ENCODE assay signal across 26 cellular contexts in genomic region chr11:124584681-124585372, GRCh38. TPM values are rescaled to one million over a fixed set of nuclear protein-coding genes. Genes with fewer than 3 reads are reported as not detected.
"Had no signal": no experiment of that assay in that cellular context is flagged by ENCODE, and none has a peak within 500 bp of the region (broad histone marks: within the 10 kb centered on the region; RNA-seq: fewer than 3 reads in every experiment).

No MANE protein-coding gene starts in this region.

- H3K9me3 Mint-ChIP-seq: activated B cell treated with CpG ODN at 0.5 μM for 24 hours; activated CD4-positive, alpha-beta T cell treated with anti-CD3 and anti-CD28 coated beads, Interleukin-2, amount 10 ng/mL, durations not matched to agents 24 days and 14 days; activated naive CD4-positive, alpha-beta T cell treated with anti-CD3 and anti-CD28 coated beads, Interleukin-2, amount 10 ng/mL, durations not matched to agents 7 days and 5 days; activated naive CD8-positive, alpha-beta T cell treated with anti-CD3 and anti-CD28 coated beads for 36 hours; activated T-cell treated with anti-CD3 and anti-CD28 coated beads, Interleukin-2, amount 50 U/mL, for 72 hours; activated T-helper 2 cell treated with anti-CD3 and anti-CD28 coated beads, Interferon-gamma antibody, Interleukin-2, Interleukin-4, amounts not matched to agents 10 μg/mL and 5 μg/mL and 100 μg/mL, durations not matched to agents 14 hours and 24 hours and 36 hours; T-helper 1 cell treated with Interleukin-12 subunit alpha and Interleukin-12 subunit beta and Interleukin-4 antibody, amounts not matched to agents 30 μg/mL and 1 μg/mL, for 36 hours had no signal

- DNase-seq: activated B cell treated with CpG ODN at 0.5 μM for 24 hours; activated CD4-positive, alpha-beta T cell treated with anti-CD3 and anti-CD28 coated beads for 1 hour; activated CD4-positive, alpha-beta T cell treated with anti-CD3 and anti-CD28 coated beads, Interleukin-2, amount 10 ng/mL, durations not matched to agents 24 days and 14 days; activated CD4-positive, alpha-beta T cell treated with anti-CD3 and anti-CD28 coated beads, Interleukin-2, amount 50 U/mL, for 48 hours; activated gamma-delta T cell treated with Interleukin-2 at 50 U/mL for 16 hours; activated naive CD4-positive, alpha-beta T cell treated with anti-CD3 and anti-CD28 coated beads, Interleukin-2, amount 10 ng/mL, durations not matched to agents 7 days and 5 days; activated naive CD8-positive, alpha-beta T cell treated with anti-CD3 and anti-CD28 coated beads for 36 hours; activated T-cell treated with anti-CD3 and anti-CD28 coated beads for 4 hours; activated T-cell treated with anti-CD3 and anti-CD28 coated beads, Interleukin-2, amount 50 U/mL, for 72 hours; brain microvascular endothelial cell; MM.1S; NCI-H1105; NCI-H1436 treated with DMSO at 0.1 percent for 48 hours; NCI-H187; NCI-H2081; NCI-H446; NCI-H524; PC-3; SHP77 had no signal

- ATAC-seq: activated T-cell treated with anti-CD3 and anti-CD28 coated beads, Interleukin-2, amount 50 U/mL, for 72 hours; PC-3; SK-N-SH treated with all-trans-retinoic acid at 6 μM for 48 hours had no signal

- H3K4me3 ChIP-seq: cardiac muscle cell, SJSA1 had no signal

- H3K27me3 Mint-ChIP-seq: activated naive CD4-positive, alpha-beta T cell treated with anti-CD3 and anti-CD28 coated beads, Interleukin-2, amount 10 ng/mL, durations not matched to agents 7 days and 5 days had no signal

- H3K4me1 ChIP-seq: SJSA1 had no signal

- H3K36me3 Mint-ChIP-seq: activated naive CD4-positive, alpha-beta T cell treated with anti-CD3 and anti-CD28 coated beads, Interleukin-2, amount 10 ng/mL, durations not matched to agents 7 days and 5 days; activated naive CD8-positive, alpha-beta T cell treated with anti-CD3 and anti-CD28 coated beads for 36 hours had no signal

- H3K27ac Mint-ChIP-seq: activated B cell treated with CpG ODN at 0.5 μM for 24 hours; activated CD4-positive, alpha-beta T cell treated with anti-CD3 and anti-CD28 coated beads, Interleukin-2, amount 10 ng/mL, durations not matched to agents 24 days and 14 days; activated naive CD4-positive, alpha-beta T cell treated with anti-CD3 and anti-CD28 coated beads, Interleukin-2, amount 10 ng/mL, durations not matched to agents 7 days and 5 days; activated naive CD8-positive, alpha-beta T cell treated with anti-CD3 and anti-CD28 coated beads for 36 hours; activated T-cell treated with anti-CD3 and anti-CD28 coated beads, Interleukin-2, amount 50 U/mL, for 72 hours; activated T-helper 2 cell treated with anti-CD3 and anti-CD28 coated beads, Interferon-gamma antibody, Interleukin-2, Interleukin-4, amounts not matched to agents 10 μg/mL and 5 μg/mL and 100 μg/mL, durations not matched to agents 14 hours and 24 hours and 36 hours; T-helper 1 cell treated with Interleukin-12 subunit alpha and Interleukin-12 subunit beta and Interleukin-4 antibody, amounts not matched to agents 30 μg/mL and 1 μg/mL, for 36 hours had no signal

- H3K27ac ChIP-seq: brain microvascular endothelial cell, cardiac muscle cell, SJSA1 had no signal

- H3K4me3 Mint-ChIP-seq: activated B cell treated with CpG ODN at 0.5 μM for 24 hours; activated CD4-positive, alpha-beta T cell treated with anti-CD3 and anti-CD28 coated beads, Interleukin-2, amount 10 ng/mL, durations not matched to agents 24 days and 14 days; activated naive CD4-positive, alpha-beta T cell treated with anti-CD3 and anti-CD28 coated beads, Interleukin-2, amount 10 ng/mL, durations not matched to agents 7 days and 5 days; activated naive CD8-positive, alpha-beta T cell treated with anti-CD3 and anti-CD28 coated beads for 36 hours; activated T-cell treated with anti-CD3 and anti-CD28 coated beads, Interleukin-2, amount 50 U/mL, for 72 hours; T-helper 1 cell treated with Interleukin-12 subunit alpha and Interleukin-12 subunit beta and Interleukin-4 antibody, amounts not matched to agents 30 μg/mL and 1 μg/mL, for 36 hours had no signal

- H3K9me3 ChIP-seq: SJSA1 had no signal

- H3K27me3 ChIP-seq: brain microvascular endothelial cell, cardiac muscle cell, SJSA1 had no signal

- H3K36me3 ChIP-seq: brain microvascular endothelial cell, cardiac muscle cell, SJSA1 had no signal

- H3K4me1 Mint-ChIP-seq: activated B cell treated with CpG ODN at 0.5 μM for 24 hours; activated CD4-positive, alpha-beta T cell treated with anti-CD3 and anti-CD28 coated beads, Interleukin-2, amount 10 ng/mL, durations not matched to agents 24 days and 14 days; activated naive CD4-positive, alpha-beta T cell treated with anti-CD3 and anti-CD28 coated beads, Interleukin-2, amount 10 ng/mL, durations not matched to agents 7 days and 5 days; activated naive CD8-positive, alpha-beta T cell treated with anti-CD3 and anti-CD28 coated beads for 36 hours had no signal

RNA-seq across cellular contexts. Expression of gene OR8A1, which starts 15.0 kb away (rescaled TPM):
- total RNA-seq: activated B cell treated with CpG ODN at 0.5 μM for 24 hours; activated CD4-positive, alpha-beta T cell treated with anti-CD3 and anti-CD28 coated beads, Interleukin-2, amount 10 ng/mL, durations not matched to agents 24 days and 14 days; activated CD8-positive, alpha-beta memory T cell treated with anti-CD3 and anti-CD28 coated beads for 36 hours; activated naive CD8-positive, alpha-beta T cell treated with anti-CD3 and anti-CD28 coated beads for 36 hours; activated T-cell treated with anti-CD3 and anti-CD28 coated beads, Interleukin-2, amount 50 U/mL, for 72 hours; activated T-helper 2 cell treated with anti-CD3 and anti-CD28 coated beads, Interferon-gamma antibody, Interleukin-2, Interleukin-4, amounts not matched to agents 10 μg/mL and 5 μg/mL and 100 μg/mL, durations not matched to agents 14 hours and 24 hours and 36 hours; cardiac muscle cell; SJSA1 had no signal
- polyA plus RNA-seq: cardiac muscle cell had no signal

RNA-seq across cellular contexts. Expression of gene PANX3, which starts 26.4 kb away (rescaled TPM):
- total RNA-seq: activated B cell treated with CpG ODN at 0.5 μM for 24 hours; activated CD4-positive, alpha-beta T cell treated with anti-CD3 and anti-CD28 coated beads, Interleukin-2, amount 10 ng/mL, durations not matched to agents 24 days and 14 days; activated CD8-positive, alpha-beta memory T cell treated with anti-CD3 and anti-CD28 coated beads for 36 hours; activated naive CD8-positive, alpha-beta T cell treated with anti-CD3 and anti-CD28 coated beads for 36 hours; activated T-cell treated with anti-CD3 and anti-CD28 coated beads, Interleukin-2, amount 50 U/mL, for 72 hours; activated T-helper 2 cell treated with anti-CD3 and anti-CD28 coated beads, Interferon-gamma antibody, Interleukin-2, Interleukin-4, amounts not matched to agents 10 μg/mL and 5 μg/mL and 100 μg/mL, durations not matched to agents 14 hours and 24 hours and 36 hours; cardiac muscle cell; PC-3; SJSA1 had no signal
- polyA plus RNA-seq: adipose tissue, cardiac muscle cell had no signal

RNA-seq across cellular contexts. Expression of gene OR8B12, which starts 41.4 kb away (rescaled TPM):
- total RNA-seq: activated B cell treated with CpG ODN at 0.5 μM for 24 hours; activated CD4-positive, alpha-beta T cell treated with anti-CD3 and anti-CD28 coated beads, Interleukin-2, amount 10 ng/mL, durations not matched to agents 24 days and 14 days; activated CD8-positive, alpha-beta memory T cell treated with anti-CD3 and anti-CD28 coated beads for 36 hours; activated naive CD8-positive, alpha-beta T cell treated with anti-CD3 and anti-CD28 coated beads for 36 hours; activated T-cell treated with anti-CD3 and anti-CD28 coated beads, Interleukin-2, amount 50 U/mL, for 72 hours; activated T-helper 2 cell treated with anti-CD3 and anti-CD28 coated beads, Interferon-gamma antibody, Interleukin-2, Interleukin-4, amounts not matched to agents 10 μg/mL and 5 μg/mL and 100 μg/mL, durations not matched to agents 14 hours and 24 hours and 36 hours; cardiac muscle cell; PC-3; SJSA1 had no signal
- polyA plus RNA-seq: adipose tissue, cardiac muscle cell had no signal
